ENCODE assay signal across 1 cellular context in the genomic region with DNA sequence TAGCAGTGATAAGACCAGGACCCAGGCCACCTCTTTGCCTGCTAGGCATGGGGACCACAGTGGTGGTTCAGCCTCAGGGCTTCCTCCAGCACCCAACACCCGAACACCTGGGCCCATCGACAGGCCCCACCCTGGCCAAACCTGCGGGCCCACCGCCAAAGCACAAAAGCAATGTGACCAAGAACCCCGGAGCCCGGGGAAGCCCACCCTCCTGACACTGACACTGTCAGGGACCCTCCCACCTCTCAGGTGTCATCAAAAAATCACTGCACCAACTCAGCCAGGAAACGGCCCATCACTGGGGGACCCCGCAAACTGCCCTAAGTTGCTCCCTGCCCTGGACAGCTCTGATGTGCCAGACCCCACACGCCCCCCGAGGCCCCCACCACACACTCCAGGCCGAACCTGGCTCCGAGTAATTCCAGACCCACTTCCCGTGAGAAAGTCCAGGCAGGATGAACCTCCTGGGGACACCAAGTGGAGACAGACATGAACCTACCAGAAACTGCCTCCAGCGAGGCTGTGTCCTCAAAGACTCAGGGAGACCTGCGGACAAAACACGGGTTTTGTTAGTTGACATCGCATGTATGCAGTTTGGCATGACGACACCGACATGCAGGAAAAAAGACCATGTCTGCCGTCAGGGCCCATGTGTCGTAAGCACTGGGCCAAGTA.
TF ChIP-seq lines count a peak whose summit lies in the region.

No MANE protein-coding gene starts in this region.

TF ChIP-seq in WTC11, 78 proteins besides CTCF, POLR2A, EP300 and RAD21 (continued from another document):
- TF ChIP-seq, protein P1, sequence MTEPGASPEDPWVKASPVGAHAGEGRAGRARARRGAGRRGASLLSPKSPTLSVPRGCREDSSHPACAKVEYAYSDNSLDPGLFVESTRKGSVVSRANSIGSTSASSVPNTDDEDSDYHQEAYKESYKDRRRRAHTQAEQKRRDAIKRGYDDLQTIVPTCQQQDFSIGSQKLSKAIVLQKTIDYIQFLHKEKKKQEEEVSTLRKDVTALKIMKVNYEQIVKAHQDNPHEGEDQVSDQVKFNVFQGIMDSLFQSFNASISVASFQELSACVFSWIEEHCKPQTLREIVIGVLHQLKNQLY (CRISPR knock-in tag; IDR thresholded peaks at IDR 0.05), result no peak
- TF ChIP-seq, protein P2, sequence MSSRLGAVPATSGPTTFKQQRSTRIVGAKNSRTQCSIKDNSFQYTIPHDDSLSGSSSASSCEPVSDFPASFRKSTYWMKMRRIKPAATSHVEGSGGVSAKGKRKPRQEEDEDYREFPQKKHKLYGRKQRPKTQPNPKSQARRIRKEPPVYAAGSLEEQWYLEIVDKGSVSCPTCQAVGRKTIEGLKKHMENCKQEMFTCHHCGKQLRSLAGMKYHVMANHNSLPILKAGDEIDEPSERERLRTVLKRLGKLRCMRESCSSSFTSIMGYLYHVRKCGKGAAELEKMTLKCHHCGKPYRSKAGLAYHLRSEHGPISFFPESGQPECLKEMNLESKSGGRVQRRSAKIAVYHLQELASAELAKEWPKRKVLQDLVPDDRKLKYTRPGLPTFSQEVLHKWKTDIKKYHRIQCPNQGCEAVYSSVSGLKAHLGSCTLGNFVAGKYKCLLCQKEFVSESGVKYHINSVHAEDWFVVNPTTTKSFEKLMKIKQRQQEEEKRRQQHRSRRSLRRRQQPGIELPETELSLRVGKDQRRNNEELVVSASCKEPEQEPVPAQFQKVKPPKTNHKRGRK (CRISPR knock-in tag; IDR thresholded peaks at IDR 0.05; ENCODE audit: borderline replicate concordance), result no peak
- no peak for TF ChIP-seq JAZF1 (CRISPR knock-in tag; IDR thresholded peaks at IDR 0.05)
- TF ChIP-seq TCF7 (CRISPR knock-in tag; IDR thresholded peaks at IDR 0.05; ENCODE audit: low read depth), result no peak
- TF ChIP-seq NFE2L1 (CRISPR knock-in tag; IDR thresholded peaks at IDR 0.05), result no peak
- no peak for TF ChIP-seq ZNF317 (CRISPR knock-in tag; IDR thresholded peaks at IDR 0.05; ENCODE audit: borderline replicate concordance, low read depth)
- TF ChIP-seq, protein P3, sequence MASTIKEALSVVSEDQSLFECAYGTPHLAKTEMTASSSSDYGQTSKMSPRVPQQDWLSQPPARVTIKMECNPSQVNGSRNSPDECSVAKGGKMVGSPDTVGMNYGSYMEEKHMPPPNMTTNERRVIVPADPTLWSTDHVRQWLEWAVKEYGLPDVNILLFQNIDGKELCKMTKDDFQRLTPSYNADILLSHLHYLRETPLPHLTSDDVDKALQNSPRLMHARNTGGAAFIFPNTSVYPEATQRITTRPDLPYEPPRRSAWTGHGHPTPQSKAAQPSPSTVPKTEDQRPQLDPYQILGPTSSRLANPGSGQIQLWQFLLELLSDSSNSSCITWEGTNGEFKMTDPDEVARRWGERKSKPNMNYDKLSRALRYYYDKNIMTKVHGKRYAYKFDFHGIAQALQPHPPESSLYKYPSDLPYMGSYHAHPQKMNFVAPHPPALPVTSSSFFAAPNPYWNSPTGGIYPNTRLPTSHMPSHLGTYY (CRISPR knock-in tag; IDR thresholded peaks at IDR 0.05), result no peak
- no peak for TF ChIP-seq ZNF671 (CRISPR knock-in tag; IDR thresholded peaks at IDR 0.05)
- TF ChIP-seq PRRX2 (CRISPR knock-in tag; IDR thresholded peaks at IDR 0.05), result no peak
- TF ChIP-seq, protein P4, sequence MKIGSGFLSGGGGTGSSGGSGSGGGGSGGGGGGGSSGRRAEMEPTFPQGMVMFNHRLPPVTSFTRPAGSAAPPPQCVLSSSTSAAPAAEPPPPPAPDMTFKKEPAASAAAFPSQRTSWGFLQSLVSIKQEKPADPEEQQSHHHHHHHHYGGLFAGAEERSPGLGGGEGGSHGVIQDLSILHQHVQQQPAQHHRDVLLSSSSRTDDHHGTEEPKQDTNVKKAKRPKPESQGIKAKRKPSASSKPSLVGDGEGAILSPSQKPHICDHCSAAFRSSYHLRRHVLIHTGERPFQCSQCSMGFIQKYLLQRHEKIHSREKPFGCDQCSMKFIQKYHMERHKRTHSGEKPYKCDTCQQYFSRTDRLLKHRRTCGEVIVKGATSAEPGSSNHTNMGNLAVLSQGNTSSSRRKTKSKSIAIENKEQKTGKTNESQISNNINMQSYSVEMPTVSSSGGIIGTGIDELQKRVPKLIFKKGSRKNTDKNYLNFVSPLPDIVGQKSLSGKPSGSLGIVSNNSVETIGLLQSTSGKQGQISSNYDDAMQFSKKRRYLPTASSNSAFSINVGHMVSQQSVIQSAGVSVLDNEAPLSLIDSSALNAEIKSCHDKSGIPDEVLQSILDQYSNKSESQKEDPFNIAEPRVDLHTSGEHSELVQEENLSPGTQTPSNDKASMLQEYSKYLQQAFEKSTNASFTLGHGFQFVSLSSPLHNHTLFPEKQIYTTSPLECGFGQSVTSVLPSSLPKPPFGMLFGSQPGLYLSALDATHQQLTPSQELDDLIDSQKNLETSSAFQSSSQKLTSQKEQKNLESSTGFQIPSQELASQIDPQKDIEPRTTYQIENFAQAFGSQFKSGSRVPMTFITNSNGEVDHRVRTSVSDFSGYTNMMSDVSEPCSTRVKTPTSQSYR (CRISPR knock-in tag; IDR thresholded peaks at IDR 0.05), result no peak
